ENCODE assay signal across 1 cellular context in the genomic region with DNA sequence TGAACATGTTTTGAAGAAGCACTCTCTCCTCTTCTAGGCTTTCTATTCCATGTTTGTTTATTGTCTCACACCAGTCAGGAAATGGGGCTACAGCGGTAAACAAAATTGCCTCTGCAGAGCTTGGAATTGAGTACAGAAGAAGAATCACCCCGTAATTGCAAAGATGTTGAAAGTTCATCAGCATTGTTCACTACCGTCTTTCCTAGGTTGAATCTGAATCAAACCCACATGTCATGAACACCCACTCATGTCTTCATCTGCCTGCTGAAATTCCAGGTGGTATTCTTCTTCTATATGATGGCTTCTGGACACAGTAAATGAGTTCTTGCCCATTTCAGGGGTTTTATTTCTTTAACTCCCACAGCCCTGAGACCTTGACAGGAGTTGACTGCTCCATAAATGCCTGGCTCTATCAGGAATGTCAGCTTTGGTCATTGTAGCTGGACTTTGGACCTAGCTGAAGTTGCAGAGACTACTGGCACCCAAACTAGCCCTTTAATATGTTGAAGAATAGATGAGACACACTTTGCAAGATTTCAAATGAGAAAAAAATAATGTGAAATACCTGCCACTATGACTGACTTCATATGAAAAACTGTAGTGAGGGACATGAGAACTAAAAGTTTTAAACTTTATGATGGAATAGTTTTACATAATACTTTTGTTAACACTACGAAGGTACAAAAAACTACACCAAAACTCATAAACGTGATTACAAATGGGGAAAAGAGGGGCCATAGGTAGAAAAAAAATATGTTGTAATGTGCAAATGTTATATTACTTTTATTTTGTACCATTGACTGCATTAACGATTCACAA.
A peak's percentile ranks its signal among the peaks of the same experiment; 100 is the strongest.
TF ChIP-seq lines count a peak whose summit lies in the region.

No MANE protein-coding gene starts in this region.

TF ChIP-seq in HepG2, 621 proteins besides CTCF, POLR2A, EP300 and RAD21 (continued from another document and continues in another):
- TF ChIP-seq ZBTB10 (CRISPR knock-in tag; IDR thresholded peaks at IDR 0.05; ENCODE audit: borderline replicate concordance) (no peak), NPAS2 (CRISPR knock-in tag; IDR thresholded peaks at IDR 0.05; ENCODE audit: borderline replicate concordance) (no peak), MAZ (IDR thresholded peaks at IDR 0.05; ENCODE audit: borderline replicate concordance, low read depth, low read length) (no peak), MAZ (CRISPR knock-in tag; IDR thresholded peaks at IDR 0.05; ENCODE audit: low read depth) (no peak), ZNF20 (CRISPR knock-in tag; IDR thresholded peaks at IDR 0.05) (peak; percentile 65; the same call in 1 of the 2 replicates), HOMEZ (CRISPR knock-in tag; IDR thresholded peaks at IDR 0.05; ENCODE audit: low read depth) (peak; percentile 95), ZEB1 (IDR thresholded peaks at IDR 0.05; ENCODE audit: insufficient replicate concordance, low read depth) (no peak), ZNF276 (CRISPR knock-in tag; IDR thresholded peaks at IDR 0.05; ENCODE audit: low read depth) (no peak), ZNF350 (CRISPR knock-in tag; IDR thresholded peaks at IDR 0.05; ENCODE audit: borderline replicate concordance, low read depth) (no peak), KLF6 (CRISPR knock-in tag; IDR thresholded peaks at IDR 0.05) (no peak), FOXM1 (CRISPR knock-in tag; IDR thresholded peaks at IDR 0.05) (no peak), NFRKB (IDR thresholded peaks at IDR 0.05) (no peak), NAIF1 (CRISPR knock-in tag; IDR thresholded peaks at IDR 0.05; ENCODE audit: borderline replicate concordance) (no peak), MTERF4 (CRISPR knock-in tag; IDR thresholded peaks at IDR 0.05) (no peak), GLMP (CRISPR knock-in tag; IDR thresholded peaks at IDR 0.05; ENCODE audit: borderline replicate concordance) (no peak), ZFP82 (CRISPR knock-in tag; IDR thresholded peaks at IDR 0.05; ENCODE audit: borderline replicate concordance) (no peak), ETS1 (CRISPR knock-in tag; IDR thresholded peaks at IDR 0.05) (no peak), ATF4 (CRISPR knock-in tag; IDR thresholded peaks at IDR 0.05) (0 out of 4 replicates have a peak, but pooled peaks of 1 of the 2 experiments have one; percentile 20), RARG (CRISPR knock-in tag; IDR thresholded peaks at IDR 0.05; ENCODE audit: low read depth) (no peak), ZNF362 (CRISPR knock-in tag; IDR thresholded peaks at IDR 0.05; ENCODE audit: borderline replicate concordance) (peak; percentile 23; the same call in 1 of the 2 replicates), ZNF224 (CRISPR knock-in tag; IDR thresholded peaks at IDR 0.05) (no peak), MXI1 (IDR thresholded peaks at IDR 0.05; ENCODE audit: borderline replicate concordance, low read depth, low read length) (0 out of 3 replicates have a peak, but pooled peaks have one; percentile 23), U2AF1 (optimal IDR thresholded peaks at IDR 0.05; ENCODE audit: low read depth, low read length) (no peak), STAT5B (CRISPR knock-in tag; IDR thresholded peaks at IDR 0.05) (no peak), THYN1 (CRISPR knock-in tag; IDR thresholded peaks at IDR 0.05; ENCODE audit: borderline replicate concordance, low read depth) (no peak), ZNF782 (CRISPR knock-in tag; IDR thresholded peaks at IDR 0.05; ENCODE audit: borderline replicate concordance) (no peak), ZNF883 (CRISPR knock-in tag; IDR thresholded peaks at IDR 0.05; ENCODE audit: not compliant biosample characterization) (no peak), TAF15 (IDR thresholded peaks at IDR 0.05; ENCODE audit: low read depth, low read length, poor library complexity, severe bottlenecking) (no peak)
- TF ChIP-seq, protein P1, sequence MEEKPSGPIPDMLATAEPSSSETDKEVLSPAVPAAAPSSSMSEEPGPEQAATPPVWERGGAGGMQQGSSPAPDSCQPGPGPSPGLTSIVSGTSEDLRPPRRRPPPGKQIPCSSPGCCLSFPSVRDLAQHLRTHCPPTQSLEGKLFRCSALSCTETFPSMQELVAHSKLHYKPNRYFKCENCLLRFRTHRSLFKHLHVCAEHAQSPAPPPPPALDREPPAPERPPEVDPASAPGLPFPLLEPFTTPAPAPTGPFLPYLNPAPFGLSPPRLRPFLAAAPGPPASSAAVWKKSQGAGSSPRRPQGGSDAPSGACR (CRISPR knock-in tag; IDR thresholded peaks at IDR 0.05) = no peak
- TF ChIP-seq, protein P2, sequence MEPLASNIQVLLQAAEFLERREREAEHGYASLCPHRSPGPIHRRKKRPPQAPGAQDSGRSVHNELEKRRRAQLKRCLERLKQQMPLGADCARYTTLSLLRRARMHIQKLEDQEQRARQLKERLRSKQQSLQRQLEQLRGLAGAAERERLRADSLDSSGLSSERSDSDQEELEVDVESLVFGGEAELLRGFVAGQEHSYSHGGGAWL (CRISPR knock-in tag; IDR thresholded peaks at IDR 0.05) = no peak
- TF ChIP-seq, protein P3, sequence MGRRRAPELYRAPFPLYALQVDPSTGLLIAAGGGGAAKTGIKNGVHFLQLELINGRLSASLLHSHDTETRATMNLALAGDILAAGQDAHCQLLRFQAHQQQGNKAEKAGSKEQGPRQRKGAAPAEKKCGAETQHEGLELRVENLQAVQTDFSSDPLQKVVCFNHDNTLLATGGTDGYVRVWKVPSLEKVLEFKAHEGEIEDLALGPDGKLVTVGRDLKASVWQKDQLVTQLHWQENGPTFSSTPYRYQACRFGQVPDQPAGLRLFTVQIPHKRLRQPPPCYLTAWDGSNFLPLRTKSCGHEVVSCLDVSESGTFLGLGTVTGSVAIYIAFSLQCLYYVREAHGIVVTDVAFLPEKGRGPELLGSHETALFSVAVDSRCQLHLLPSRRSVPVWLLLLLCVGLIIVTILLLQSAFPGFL (CRISPR knock-in tag; IDR thresholded peaks at IDR 0.05) = no peak
- TF ChIP-seq, protein P4, sequence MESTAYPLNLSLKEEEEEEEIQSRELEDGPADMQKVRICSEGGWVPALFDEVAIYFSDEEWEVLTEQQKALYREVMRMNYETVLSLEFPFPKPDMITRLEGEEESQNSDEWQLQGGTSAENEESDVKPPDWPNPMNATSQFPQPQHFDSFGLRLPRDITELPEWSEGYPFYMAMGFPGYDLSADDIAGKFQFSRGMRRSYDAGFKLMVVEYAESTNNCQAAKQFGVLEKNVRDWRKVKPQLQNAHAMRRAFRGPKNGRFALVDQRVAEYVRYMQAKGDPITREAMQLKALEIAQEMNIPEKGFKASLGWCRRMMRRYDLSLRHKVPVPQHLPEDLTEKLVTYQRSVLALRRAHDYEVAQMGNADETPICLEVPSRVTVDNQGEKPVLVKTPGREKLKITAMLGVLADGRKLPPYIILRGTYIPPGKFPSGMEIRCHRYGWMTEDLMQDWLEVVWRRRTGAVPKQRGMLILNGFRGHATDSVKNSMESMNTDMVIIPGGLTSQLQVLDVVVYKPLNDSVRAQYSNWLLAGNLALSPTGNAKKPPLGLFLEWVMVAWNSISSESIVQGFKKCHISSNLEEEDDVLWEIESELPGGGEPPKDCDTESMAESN (CRISPR knock-in tag; conservative IDR thresholded peaks at IDR 0.05) = no peak; the same call in 1 of the 2 replicates
- TF ChIP-seq, protein P5, sequence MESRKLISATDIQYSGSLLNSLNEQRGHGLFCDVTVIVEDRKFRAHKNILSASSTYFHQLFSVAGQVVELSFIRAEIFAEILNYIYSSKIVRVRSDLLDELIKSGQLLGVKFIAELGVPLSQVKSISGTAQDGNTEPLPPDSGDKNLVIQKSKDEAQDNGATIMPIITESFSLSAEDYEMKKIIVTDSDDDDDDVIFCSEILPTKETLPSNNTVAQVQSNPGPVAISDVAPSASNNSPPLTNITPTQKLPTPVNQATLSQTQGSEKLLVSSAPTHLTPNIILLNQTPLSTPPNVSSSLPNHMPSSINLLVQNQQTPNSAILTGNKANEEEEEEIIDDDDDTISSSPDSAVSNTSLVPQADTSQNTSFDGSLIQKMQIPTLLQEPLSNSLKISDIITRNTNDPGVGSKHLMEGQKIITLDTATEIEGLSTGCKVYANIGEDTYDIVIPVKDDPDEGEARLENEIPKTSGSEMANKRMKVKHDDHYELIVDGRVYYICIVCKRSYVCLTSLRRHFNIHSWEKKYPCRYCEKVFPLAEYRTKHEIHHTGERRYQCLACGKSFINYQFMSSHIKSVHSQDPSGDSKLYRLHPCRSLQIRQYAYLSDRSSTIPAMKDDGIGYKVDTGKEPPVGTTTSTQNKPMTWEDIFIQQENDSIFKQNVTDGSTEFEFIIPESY (CRISPR knock-in tag; IDR thresholded peaks at IDR 0.05) = no peak
